Comparison of ENCODE assay signal across 8 cellular contexts in genomic region chr2:37669500-37669899, GRCh38. TPM values are rescaled to one million over a fixed set of nuclear protein-coding genes. Genes with fewer than 3 reads are reported as not detected.
DNase-seq lines count a peak whose midpoint lies in the region; ATAC-seq, FAIRE-seq and TF ChIP-seq lines count a peak whose summit lies in the region.

No MANE protein-coding gene starts in this region.

- no peaks in the 10 kb centered on the region for H3K27me3 ChIP-seq in GM06990 (replicated peaks; ENCODE audit: control insufficient read depth, insufficient read depth, low read length)
- H3K27me3 ChIP-seq in PC-3 (ENCODE audit: low read length), result no peaks in the 10 kb centered on the region
- H3K27me3 ChIP-seq in endothelial cell of umbilical vein (ENCODE audit: control insufficient read depth in 2 of 2, insufficient read depth in 2 of 2, low read length in 2 of 2), result no peaks in the 10 kb centered on the region

- H3K27ac ChIP-seq in PC-3 (ENCODE audit: low read length) (no peak overlapping the region), endothelial cell of umbilical vein (ENCODE audit: insufficient read depth, low read depth, low read length) (peak overlapping the region; percentile 2)

- TF ChIP-seq POLR2A in endothelial cell of umbilical vein (IDR thresholded peaks at IDR 0.05; ENCODE audit: low read depth, low read length), result no peak

- no peak for FAIRE-seq in endothelial cell of umbilical vein (lab: Jason Lieb, UNC)

- H3K4me3 Mint-ChIP-seq in progenitor cell of endocrine pancreas (ENCODE audit: low read depth), result peak overlapping the region; percentile 85

- H3K4me1 ChIP-seq in PC-3 (ENCODE audit: insufficient read depth, low read length), result peaks cover 19% of the 10 kb centered on the region
- peaks cover 47% of the 10 kb centered on the region for H3K4me1 ChIP-seq in endothelial cell of umbilical vein (ENCODE audit: control insufficient read depth, extremely low read depth, insufficient read depth, low read length)

- no peak overlapping the region for H2AFZ ChIP-seq in PC-3 (ENCODE audit: low read length)
- H2AFZ ChIP-seq in endothelial cell of umbilical vein (ENCODE audit: low read depth, low read length), result no peak overlapping the region

- H3K79me2 ChIP-seq in PC-3 (ENCODE audit: low read length) (peaks cover 69% of the 10 kb centered on the region), endothelial cell of umbilical vein (ENCODE audit: control insufficient read depth, insufficient read depth, low read length) (peaks cover 69% of the 10 kb centered on the region)

- H3K9me2 ChIP-seq in PC-3 (replicated peaks; ENCODE audit: low read length), result no peaks in the 10 kb centered on the region

- dilution Hi-C loops in endothelial cell of umbilical vein (cut with MboI; ENCODE audit: extremely low pct_ligation_motif_present, low sequenced_read_pairs), result no loop called here

- no peaks in the 10 kb centered on the region for H3F3A ChIP-seq in PC-3 (ENCODE audit: low read length, unreplicated experiment)

- POLR2A ChIA-PET in PC-3 (lab: Charles Lee; ENCODE audit: unreplicated experiment), result interaction anchor here (0.5 kb wide), 1 partner anchor 209 kb away, joined by 3 read pairs; no protein-coding TSS in a partner anchor
- POLR2A ChIA-PET in endothelial cell of umbilical vein (lab: Charles Lee), result no interaction called here

- H3K36me3 ChIP-seq in GM06990 (ENCODE audit: control insufficient read depth, insufficient read depth, low read length), result peaks cover 1% of the 10 kb centered on the region
- peaks cover 12% of the 10 kb centered on the region; the same call in 1 of the 2 replicates for H3K36me3 ChIP-seq in PC-3 (ENCODE audit: low read depth, low read length)
- H3K36me3 ChIP-seq in endothelial cell of umbilical vein (ENCODE audit: control insufficient read depth in 2 of 2, extremely low read depth in 1 of 2, insufficient read depth in 2 of 2, low read length in 2 of 2), result peaks cover 0 to 2% of the 10 kb centered on the region in 2 experiments

- peak overlapping the region; percentile 68; the same call in 1 of the 2 replicates for H3K9ac ChIP-seq in PC-3 (ENCODE audit: low read length)
- H3K9ac ChIP-seq in endothelial cell of umbilical vein (replicated peaks; ENCODE audit: extremely low read depth, insufficient read depth, low read length), result peak overlapping the region; percentile 82

- in situ Hi-C loops in KBM-7 (cut with MboI; ENCODE audit: low pct_unique_long_range_greater_than_20kb, low sequenced_read_pairs), result no loop called here

- intact Hi-C loops in PC-3 (cut with micrococcal nuclease), result no loop called here
- intact Hi-C loops in endothelial cell of umbilical vein (cut with micrococcal nuclease), result no loop called here

- BruUV-seq in PC-3 (replicated peaks; lab: Mats Ljungman, UMichigan) (no TSS peak), endothelial cell of umbilical vein (replicated peaks; lab: Mats Ljungman, UMichigan) (no TSS peak)

- H3K9me3 ChIP-seq in PC-3 (ENCODE audit: low read length) (no peaks in the 10 kb centered on the region), endothelial cell of umbilical vein (replicated peaks; ENCODE audit: control insufficient read depth, insufficient read depth, low read length) (no peaks in the 10 kb centered on the region)

- H3K27me3 Mint-ChIP-seq in progenitor cell of endocrine pancreas, result no peaks in the 10 kb centered on the region

- ATAC-seq in PC-3 (no peak), GM18502 (IDR thresholded peaks at IDR 0.05; ENCODE audit: poor library complexity, unreplicated experiment) (no peak)

- TF ChIP-seq CTCF in GM06990 (IDR thresholded peaks at IDR 0.05; ENCODE audit: insufficient read depth, low read length, poor library complexity, severe bottlenecking), result no peak
- TF ChIP-seq CTCF in PC-3 (conservative IDR thresholded peaks at IDR 0.05; ENCODE audit: low read depth, low read length), result no peak
- no peak for TF ChIP-seq CTCF in endothelial cell of umbilical vein (IDR thresholded peaks at IDR 0.05; ENCODE audit: extremely low read depth in 1 of 2, insufficient read depth in 1 of 2, low read depth in 1 of 2, low read length in 2 of 2)
- TF ChIP-seq CTCF in progenitor cell of endocrine pancreas (IDR thresholded peaks at IDR 0.05; ENCODE audit: unreplicated experiment), result no peak

- H3K9me3 Mint-ChIP-seq in progenitor cell of endocrine pancreas (ENCODE audit: low read depth), result no peaks in the 10 kb centered on the region

- no peak overlapping the region for H3K27ac Mint-ChIP-seq in progenitor cell of endocrine pancreas

- H3K9me1 ChIP-seq in endothelial cell of umbilical vein (replicated peaks; ENCODE audit: control insufficient read depth, extremely low read depth, insufficient read depth, low read length), result no peaks in the 10 kb centered on the region

- H3K4me2 ChIP-seq in PC-3 (ENCODE audit: low read length) (peak overlapping the region; percentile 96), endothelial cell of umbilical vein (ENCODE audit: insufficient read depth, low read length) (peak overlapping the region; percentile 97)

- peaks cover 54% of the 10 kb centered on the region for H3K4me1 Mint-ChIP-seq in progenitor cell of endocrine pancreas (ENCODE audit: low read depth)

- H4K20me1 ChIP-seq in PC-3 (ENCODE audit: low read length), result peaks cover 30% of the 10 kb centered on the region
- H4K20me1 ChIP-seq in endothelial cell of umbilical vein (replicated peaks; ENCODE audit: control insufficient read depth, extremely low read depth, insufficient read depth, low read length), result no peaks in the 10 kb centered on the region

- H3K4me3 ChIP-seq in GM06990 (replicated peaks; ENCODE audit: low read depth, low read length) (peak overlapping the region; percentile 97), PC-3 (ENCODE audit: low read length) (peak overlapping the region; percentile 90), endothelial cell of umbilical vein (replicated peaks in 1 of 3; ENCODE audit: insufficient read depth in 1 of 3, low read depth in 1 of 3, low read length in 3 of 3) (peak overlapping the region in 2 of 3 experiments; percentile 47 to 89)

- CTCF ChIA-PET in PC-3 (lab: Charles Lee), result no interaction called here
- CTCF ChIA-PET in endothelial cell of umbilical vein (lab: Charles Lee), result interaction anchor here (0.8 to 3.6 kb wide), 7 partner anchors 12 to 267 kb away, joined by 3 to 26 read pairs (median 11); no protein-coding TSS in a partner anchor

- DNase-seq in GM06990 (ENCODE audit: extremely low read depth, insufficient read length), result no peak
- DNase-seq in PC-3, result no peak
- DNase-seq in endothelial cell of umbilical vein (ENCODE audit: low read depth, low spot score), result no peak
- DNase-seq in progenitor cell of endocrine pancreas (ENCODE audit: low spot score, unreplicated experiment), result no peak
- DNase-seq in kidney tubule cell (ENCODE audit: low spot score), result no peak
- DNase-seq in activated gamma-delta T cell treated with Interleukin-2 at 50 U/mL for 16 hours, result no peak
- no peak for DNase-seq in KBM-7

- peaks cover 7% of the 10 kb centered on the region for H3K36me3 Mint-ChIP-seq in progenitor cell of endocrine pancreas (ENCODE audit: insufficient read depth)

TF ChIP-seq in endothelial cell of umbilical vein, 7 proteins besides CTCF, POLR2A, EP300 and RAD21:
- TF ChIP-seq JUN (IDR thresholded peaks at IDR 0.05; ENCODE audit: borderline replicate concordance, insufficient read depth, insufficient read length, low read depth), result no peak
- no peak for TF ChIP-seq GATA2 (IDR thresholded peaks at IDR 0.05; ENCODE audit: insufficient read depth, insufficient read length, low read depth, low read length)
- no peak for TF ChIP-seq EZH2 (IDR thresholded peaks at IDR 0.05; ENCODE audit: borderline replicate concordance, low read depth, low read length, severe bottlenecking)
- no peak for TF ChIP-seq MYC (IDR thresholded peaks at IDR 0.05; ENCODE audit: low read depth, low read length)
- TF ChIP-seq POLR2AphosphoS5 (IDR thresholded peaks at IDR 0.05; ENCODE audit: insufficient read depth, low read depth, low read length), result no peak
- TF ChIP-seq FOS (IDR thresholded peaks at IDR 0.05; ENCODE audit: borderline replicate concordance, insufficient read depth, low read length), result no peak
- TF ChIP-seq, protein P1, sequence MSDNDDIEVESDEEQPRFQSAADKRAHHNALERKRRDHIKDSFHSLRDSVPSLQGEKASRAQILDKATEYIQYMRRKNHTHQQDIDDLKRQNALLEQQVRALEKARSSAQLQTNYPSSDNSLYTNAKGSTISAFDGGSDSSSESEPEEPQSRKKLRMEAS (IDR thresholded peaks at IDR 0.05; ENCODE audit: insufficient read depth, insufficient read length), result no peak

RNA-seq across cellular contexts. Expression of gene CDC42EP3, which starts 1.9 kb away (rescaled TPM):
- 22.5 and 28.4 TPM in 2 replicates for total RNA-seq in PC-3 (2014; rRNA removed)
- total RNA-seq in endothelial cell of umbilical vein, result 40.2 and 54.7 TPM in 2 replicates
- polyA plus RNA-seq in endothelial cell of umbilical vein, result 14.6 and 14.9 TPM in 2 replicates
- 23.3 and 25.2 TPM in 2 replicates for polyA plus RNA-seq in endothelial cell of umbilical vein (2011; cell fraction: cytosol; rRNA removed)
- polyA plus RNA-seq in endothelial cell of umbilical vein (2011; cell fraction: nucleus; rRNA removed), result 20.4 and 27.5 TPM in 2 replicates
- polyA plus RNA-seq in endothelial cell of umbilical vein (2012), result 12.7 and 22.3 TPM in 2 replicates
- polyA minus RNA-seq in endothelial cell of umbilical vein, result 21.0 and 23.1 TPM in 2 replicates
- 1.1 TPM for polyA minus RNA-seq in endothelial cell of umbilical vein (2011; cell fraction: cytosol; rRNA and poly(A)+ RNA removed)
- 19.4 and 31.1 TPM in 2 replicates for polyA minus RNA-seq in endothelial cell of umbilical vein (2011; cell fraction: nucleus; rRNA and poly(A)+ RNA removed)
- 43.1 and 48.5 TPM in 2 replicates for total RNA-seq in progenitor cell of endocrine pancreas
